ENCODE assay signal across 16 cellular contexts in genomic region chr19:2600914-2601870, GRCh38.
DNase-seq lines count a peak whose midpoint lies in the region; ATAC-seq, FAIRE-seq and TF ChIP-seq lines count a peak whose summit lies in the region.
"Had no signal": no experiment of that assay in that cellular context is flagged by ENCODE, and none has a peak within 500 bp of the region (broad histone marks: within the 10 kb centered on the region; RNA-seq: fewer than 3 reads in every experiment).

No MANE protein-coding gene starts in this region.

- WGBS in thyroid gland, 2 donors, result 90 to 93% methylated on average over 20 of the region's 20 CpGs

- ATAC-seq in HG02852 (IDR thresholded peaks at IDR 0.05; ENCODE audit: unreplicated experiment), result no peak
- ATAC-seq in stimulated activated naive B cell treated with anti-CD40 and anti-IgM and Interleukin-4, amounts not matched to agents 10 μg/mL and 1 μg/mL and 100 μg/mL, for 72 hours (replicated peaks), result no peak
- ATAC-seq: K562 had no signal

- H3K9ac ChIP-seq in muscle layer of colon (ENCODE audit: low read length), result peak overlapping the region; percentile 3

- peak overlapping the region; percentile 88 for H3K27ac ChIP-seq in muscle layer of colon (ENCODE audit: low read depth, low read length)
- peak overlapping the region in 2 of 3 donors; percentile 62 to 81 for H3K27ac ChIP-seq in thyroid gland

- no peak for DNase-seq in activated CD4-positive, alpha-beta T cell treated with anti-CD3 and anti-CD28 coated beads, Interleukin-2, amount 10 ng/mL, durations not matched to agents 7 days and 5 days
- no peak for DNase-seq in activated CD4-positive, alpha-beta T cell treated with anti-CD3 and anti-CD28 coated beads for 48 hours
- DNase-seq in bronchial epithelial cell (ENCODE audit: low read depth), result no peak
- DNase-seq in thyroid gland, result no peak
- DNase-seq in stimulated activated naive B cell treated with anti-CD40 and anti-IgM and Interleukin-4, amounts not matched to agents 10 μg/mL and 1 μg/mL and 100 μg/mL, for 72 hours, result no peak
- DNase-seq in medulla oblongata (ENCODE audit: extremely low spot score), result no peak
- DNase-seq: 8988T; NCI-H1436; NCI-H446 treated with DMSO at 0.1 percent for 48 hours; PC-3; posterior cingulate gyrus; stimulated activated CD4-positive, alpha-beta T cell treated with anti-CD3 and anti-CD28 coated beads, Interleukin-1b, Interleukin-23, amount 100 ng/mL, for 48 hours; T-helper 1 cell had no signal

- no peak for TF ChIP-seq POLR2A in thyroid gland (IDR thresholded peaks at IDR 0.05)

- H3K36me3 ChIP-seq in bronchial epithelial cell (ENCODE audit: control insufficient read depth, insufficient read depth, low read length) (no peaks in the 10 kb centered on the region), muscle layer of colon (ENCODE audit: insufficient read depth, low read length) (no peaks in the 10 kb centered on the region), thyroid gland (no peaks in the 10 kb centered on the region)

- CTCF ChIA-PET in activated CD4-positive, alpha-beta T cell treated with anti-CD3 and anti-CD28 coated beads, Interleukin-2, amount 10 ng/mL, durations not matched to agents 7 days and 5 days (lab: Charles Lee), result interaction anchor here (0.6 to 3.4 kb wide), 5 partner anchors 10 to 1228 kb away, joined by 3 to 26 read pairs (median 7); no protein-coding TSS in a partner anchor

- H3K27me3 ChIP-seq in bronchial epithelial cell (ENCODE audit: control insufficient read depth, insufficient read depth, low read length) (no peaks in the 10 kb centered on the region), muscle layer of colon (ENCODE audit: control insufficient read depth in 1 of 2, insufficient read depth in 2 of 2, low read length in 2 of 2) (no peaks in the 10 kb centered on the region), thyroid gland (no peaks in the 10 kb centered on the region)

- FAIRE-seq in bronchial epithelial cell (lab: Jason Lieb, UNC), result peak; percentile 7
- FAIRE-seq: K562 had no signal

- TF ChIP-seq CTCF in bronchial epithelial cell (IDR thresholded peaks at IDR 0.05; ENCODE audit: insufficient read depth, low read length, severe bottlenecking) (no peak), thyroid gland (IDR thresholded peaks at IDR 0.05) (no peak)

- H3K4me3 ChIP-seq in bronchial epithelial cell (ENCODE audit: low read depth, low read length) (no peak overlapping the region), muscle layer of colon (ENCODE audit: low read depth in 1 of 2, low read length in 2 of 2) (no peak overlapping the region), thyroid gland (replicated peaks in 1 of 3) (no peak overlapping the region)
- H3K4me3 ChIP-seq: K562 had no signal

- peak overlapping the region; percentile 22 for H3K27ac Mint-ChIP-seq in activated CD4-positive, alpha-beta T cell treated with anti-CD3 and anti-CD28 coated beads, Interleukin-2, amount 10 ng/mL, durations not matched to agents 7 days and 5 days
- no peak overlapping the region for H3K27ac Mint-ChIP-seq in stimulated activated naive B cell treated with anti-CD40 and anti-IgM and Interleukin-4, amounts not matched to agents 10 μg/mL and 1 μg/mL and 100 μg/mL, for 72 hours

- POLR2A ChIA-PET in activated CD4-positive, alpha-beta T cell treated with anti-CD3 and anti-CD28 coated beads, Interleukin-2, amount 10 ng/mL, durations not matched to agents 7 days and 5 days (lab: Charles Lee), result no interaction called here

- no peaks in the 10 kb centered on the region for H3K9me3 ChIP-seq in muscle layer of colon (ENCODE audit: low read length)
- H3K9me3 ChIP-seq in thyroid gland, result no peaks in the 10 kb centered on the region

- H3K4me1 ChIP-seq in muscle layer of colon (ENCODE audit: insufficient read depth, low read length) (peaks cover 21% of the 10 kb centered on the region), thyroid gland (peaks cover 17 to 26% of the 10 kb centered on the region in 2 donors)

- H3K9me3 Mint-ChIP-seq in activated CD4-positive, alpha-beta T cell treated with anti-CD3 and anti-CD28 coated beads, Interleukin-2, amount 10 ng/mL, durations not matched to agents 7 days and 5 days, result no peaks in the 10 kb centered on the region
- no peaks in the 10 kb centered on the region for H3K9me3 Mint-ChIP-seq in stimulated activated naive B cell treated with anti-CD40 and anti-IgM and Interleukin-4, amounts not matched to agents 10 μg/mL and 1 μg/mL and 100 μg/mL, for 72 hours

- H3K27me3 Mint-ChIP-seq in activated CD4-positive, alpha-beta T cell treated with anti-CD3 and anti-CD28 coated beads, Interleukin-2, amount 10 ng/mL, durations not matched to agents 7 days and 5 days, result peaks cover 3% of the 10 kb centered on the region
- H3K27me3 Mint-ChIP-seq in stimulated activated naive B cell treated with anti-CD40 and anti-IgM and Interleukin-4, amounts not matched to agents 10 μg/mL and 1 μg/mL and 100 μg/mL, for 72 hours, result no peaks in the 10 kb centered on the region

- H3K4me1 Mint-ChIP-seq in activated CD4-positive, alpha-beta T cell treated with anti-CD3 and anti-CD28 coated beads, Interleukin-2, amount 10 ng/mL, durations not matched to agents 7 days and 5 days, result peaks cover 23% of the 10 kb centered on the region
- peaks cover 19 to 37% of the 10 kb centered on the region in 2 donors for H3K4me1 Mint-ChIP-seq in stimulated activated naive B cell treated with anti-CD40 and anti-IgM and Interleukin-4, amounts not matched to agents 10 μg/mL and 1 μg/mL and 100 μg/mL, for 72 hours

- intact Hi-C loops in thyroid gland (cut with DNase I), result no loop called here

- no peaks in the 10 kb centered on the region for H3K36me3 Mint-ChIP-seq in activated CD4-positive, alpha-beta T cell treated with anti-CD3 and anti-CD28 coated beads, Interleukin-2, amount 10 ng/mL, durations not matched to agents 7 days and 5 days (ENCODE audit: low read depth)
- H3K36me3 Mint-ChIP-seq in stimulated activated naive B cell treated with anti-CD40 and anti-IgM and Interleukin-4, amounts not matched to agents 10 μg/mL and 1 μg/mL and 100 μg/mL, for 72 hours, result peaks cover 0 to 3% of the 10 kb centered on the region in 2 donors

- H3K4me3 Mint-ChIP-seq in activated CD4-positive, alpha-beta T cell treated with anti-CD3 and anti-CD28 coated beads, Interleukin-2, amount 10 ng/mL, durations not matched to agents 7 days and 5 days, result no peak overlapping the region
- no peak overlapping the region for H3K4me3 Mint-ChIP-seq in stimulated activated naive B cell treated with anti-CD40 and anti-IgM and Interleukin-4, amounts not matched to agents 10 μg/mL and 1 μg/mL and 100 μg/mL, for 72 hours
